ENCODE assay signal across 12 cellular contexts in the genomic region with DNA sequence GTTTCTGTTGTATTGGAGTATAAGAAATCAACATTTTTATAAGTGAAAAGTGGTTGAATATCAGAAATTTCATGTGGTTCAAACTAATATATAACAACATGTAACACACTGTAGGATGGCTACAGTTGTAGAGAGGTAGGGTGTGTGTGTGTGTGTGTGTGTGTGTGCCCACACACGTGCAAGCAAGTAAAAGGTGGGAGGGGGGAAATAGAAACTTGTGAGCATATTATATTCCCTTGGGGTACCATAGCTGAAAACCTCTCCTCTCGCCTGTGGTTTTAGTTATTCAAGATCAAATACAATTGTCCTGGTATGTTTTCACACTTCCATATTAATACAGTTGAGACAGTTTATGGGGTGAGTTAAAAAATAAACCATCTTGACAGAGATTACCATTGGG. TPM values are rescaled to one million over a fixed set of nuclear protein-coding genes. Genes with fewer than 3 reads are reported as not detected.
A peak's percentile ranks its signal among the peaks of the same experiment; 100 is the strongest.
DNase-seq lines count a peak whose midpoint lies in the region; ATAC-seq, FAIRE-seq and TF ChIP-seq lines count a peak whose summit lies in the region.
"Had no signal": no experiment of that assay in that cellular context is flagged by ENCODE, and none has a peak within 500 bp of the region (broad histone marks: within the 10 kb centered on the region; RNA-seq: fewer than 3 reads in every experiment).

No MANE protein-coding gene starts in this region.

- H3K9ac ChIP-seq in DND-41 (ENCODE audit: low read depth, low read length) (no peak overlapping the region), mesenchymal stem cell (ENCODE audit: low read length) (peak overlapping the region; percentile 76)

- no peak overlapping the region for H3K18ac ChIP-seq in mesenchymal stem cell (ENCODE audit: low read depth in 1 of 2, low read length in 2 of 2)

- no peak overlapping the region for H3K4me2 ChIP-seq in DND-41 (ENCODE audit: insufficient read depth, low read length)
- H3K4me2 ChIP-seq in mesenchymal stem cell (ENCODE audit: low read length, poor library complexity, severe bottlenecking): no peak overlapping the region
- H3K4me2 ChIP-seq in hepatocyte: no peak overlapping the region

- H3K36me3 ChIP-seq in DND-41 (ENCODE audit: insufficient read depth, low read length) (0 out of 2 replicates have a peak, but pooled peaks cover 4% of the 10 kb centered on the region), mesenchymal stem cell (ENCODE audit: control insufficient read depth in 1 of 2, insufficient read depth in 2 of 2, low read depth in 1 of 2, low read length in 2 of 2) (peaks cover 0 to 4% of the 10 kb centered on the region in 2 experiments), hepatocyte (replicated peaks; ENCODE audit: insufficient read depth, low read depth) (no peaks in the 10 kb centered on the region)
- H3K36me3 ChIP-seq: MG63 had no signal

- ATAC-seq in DND-41 (ENCODE audit: insufficient read depth, low read depth) (0 out of 3 replicates have a peak, but pooled peaks have one; percentile 19), GM19452 (IDR thresholded peaks at IDR 0.05; ENCODE audit: unreplicated experiment) (no peak)

- no peak overlapping the region for H3K14ac ChIP-seq in mesenchymal stem cell (ENCODE audit: low read length in 2 of 2)

- H2BK12ac ChIP-seq in mesenchymal stem cell (ENCODE audit: low read length in 2 of 2): no peak overlapping the region

- H2BK15ac ChIP-seq in mesenchymal stem cell (ENCODE audit: low read depth, poor library complexity, severe bottlenecking): no peak overlapping the region

- no peak overlapping the region for H4K91ac ChIP-seq in mesenchymal stem cell (ENCODE audit: low read length)

- H3K27ac ChIP-seq in DND-41 (ENCODE audit: low read length) (no peak overlapping the region), angular gyrus (ENCODE audit: low read depth, low read length) (peak overlapping the region; percentile 72), mesenchymal stem cell (ENCODE audit: low read length, poor library complexity, severe bottlenecking) (no peak overlapping the region), hepatocyte (no peak overlapping the region)
- H3K27ac ChIP-seq: Peyer's patch had no signal

- H3K4me1 ChIP-seq in DND-41 (ENCODE audit: insufficient read depth, low read length): peaks cover 8% of the 10 kb centered on the region; the same call in 1 of the 2 replicates
- no peaks in the 10 kb centered on the region for H3K4me1 ChIP-seq in mesenchymal stem cell (ENCODE audit: control insufficient read depth, insufficient read depth, low read depth, low read length)
- no peaks in the 10 kb centered on the region for H3K4me1 ChIP-seq in hepatocyte (ENCODE audit: insufficient read depth)
- H3K4me1 ChIP-seq: Peyer's patch had no signal

- no peaks in the 10 kb centered on the region for H3K9me3 ChIP-seq in DND-41 (ENCODE audit: insufficient read depth, low read length, severe bottlenecking)
- no peaks in the 10 kb centered on the region for H3K9me3 ChIP-seq in mesenchymal stem cell (ENCODE audit: control insufficient read depth, low read length)
- H3K9me3 ChIP-seq in hepatocyte (ENCODE audit: low read depth): no peaks in the 10 kb centered on the region
- H3K9me3 ChIP-seq: MG63, Peyer's patch had no signal

- no peak overlapping the region for H2AK5ac ChIP-seq in mesenchymal stem cell (ENCODE audit: low read length, severe bottlenecking)

- H2BK120ac ChIP-seq in mesenchymal stem cell (ENCODE audit: low read depth, low read length): no peak overlapping the region

- H3K79me1 ChIP-seq in mesenchymal stem cell (replicated peaks; ENCODE audit: low read length, poor library complexity, severe bottlenecking): peaks cover 4% of the 10 kb centered on the region

- in situ Hi-C loops in GM13977 (cut with MboI; ENCODE audit: low pct_unique_long_range_greater_than_20kb, low sequenced_read_pairs, unreplicated experiment): loop anchor here (5.0 kb wide), 1 partner anchor 141 kb away; no protein-coding TSS in a partner anchor

- peak; percentile 56 for FAIRE-seq in GM18507 (lab: Jason Lieb, UNC)

- H4K20me1 ChIP-seq in DND-41 (ENCODE audit: insufficient read depth, low read length) (no peaks in the 10 kb centered on the region), hepatocyte (ENCODE audit: insufficient read depth, poor library complexity, severe bottlenecking) (no peaks in the 10 kb centered on the region)

- H3K4ac ChIP-seq in mesenchymal stem cell (ENCODE audit: low read depth in 1 of 2, low read length in 2 of 2): no peak overlapping the region

- H3K79me2 ChIP-seq in DND-41 (ENCODE audit: insufficient read depth, low read length) (no peaks in the 10 kb centered on the region), hepatocyte (peaks cover 4% of the 10 kb centered on the region)

- H3K27me3 ChIP-seq in DND-41 (ENCODE audit: insufficient read depth, low read length, poor library complexity) (no peaks in the 10 kb centered on the region), mesenchymal stem cell (ENCODE audit: control insufficient read depth in 1 of 2, insufficient read depth in 1 of 2, low read length in 2 of 2) (no peaks in the 10 kb centered on the region), hepatocyte (no peaks in the 10 kb centered on the region)
- H3K27me3 ChIP-seq: MG63, Peyer's patch had no signal

- TF ChIP-seq CTCF in DND-41 (IDR thresholded peaks at IDR 0.05; ENCODE audit: borderline replicate concordance, extremely low read depth, low read length, poor library complexity, severe bottlenecking) (no peak), hepatocyte (IDR thresholded peaks at IDR 0.05; ENCODE audit: poor library complexity) (no peak), GM13977 (IDR thresholded peaks at IDR 0.05; ENCODE audit: extremely low read depth, insufficient read depth, missing control alignments) (no peak)

- no peaks in the 10 kb centered on the region for H3K9me2 ChIP-seq in hepatocyte (replicated peaks; ENCODE audit: insufficient read depth)

- H3K4me3 ChIP-seq in DND-41 (ENCODE audit: low read depth in 1 of 2, low read length in 2 of 2) (no peak overlapping the region), mesenchymal stem cell (ENCODE audit: insufficient read depth in 1 of 2, low read depth in 1 of 2, low read length in 2 of 2) (no peak overlapping the region), hepatocyte (no peak overlapping the region)
- H3K4me3 ChIP-seq: MG63, Peyer's patch had no signal

- H2BK5ac ChIP-seq in mesenchymal stem cell (ENCODE audit: low read depth, low read length, poor library complexity, severe bottlenecking): no peak overlapping the region

- H4K8ac ChIP-seq in mesenchymal stem cell (ENCODE audit: low read length): no peak overlapping the region

- no peak overlapping the region for H3K23ac ChIP-seq in mesenchymal stem cell (ENCODE audit: low read length in 2 of 2)

- no peak for DNase-seq in DND-41
- DNase-seq in GM18507 (ENCODE audit: extremely low spot score, insufficient read length, low read depth): no peak
- no peak for DNase-seq in mesenchymal stem cell
- DNase-seq in hepatocyte (ENCODE audit: low spot score): no peak
- DNase-seq in GM13977 (ENCODE audit: low spot score): no peak
- DNase-seq: MG63, NCI-H187 treated with DMSO at 0.1 percent for 48 hours, NCI-H2171, Peyer's patch, SHP77 treated with DMSO at 0.1 percent for 48 hours had no signal

- H2AFZ ChIP-seq in DND-41 (ENCODE audit: low read depth, low read length) (no peak overlapping the region), mesenchymal stem cell (ENCODE audit: low read depth, low read length) (no peak overlapping the region), hepatocyte (no peak overlapping the region)

- WGBS in mesenchymal stem cell: no CpG with 5 or more reads among the region's 2 CpGs
- 65% methylated on average over 2 of the region's 2 CpGs for WGBS in hepatocyte (ENCODE audit: low lambda C conversion rate, missing lambda C conversion rate)

RNA-seq across cellular contexts. Expression of a gene that starts 26.2 kb away (rescaled TPM):
- 27.4 TPM for polyA plus RNA-seq in mesenchymal stem cell (2013, experiment 1 of 2)
- 26.1 TPM for polyA plus RNA-seq in mesenchymal stem cell (2013, experiment 2 of 2)
- total RNA-seq in hepatocyte: 13.6 and 17.4 TPM in 2 replicates
- polyA plus RNA-seq in hepatocyte: 14.3 and 19.1 TPM in 2 replicates
